ENCODE assay signal across 12 cellular contexts in genomic region chr10:6114758-6115410, GRCh38. TPM values are rescaled to one million over a fixed set of nuclear protein-coding genes. Genes with fewer than 3 reads are reported as not detected.
DNase-seq lines count a peak whose midpoint lies in the region; ATAC-seq and TF ChIP-seq lines count a peak whose summit lies in the region.
"Had no signal": no experiment of that assay in that cellular context is flagged by ENCODE, and none has a peak within 500 bp of the region (broad histone marks: within the 10 kb centered on the region; RNA-seq: fewer than 3 reads in every experiment).

No MANE protein-coding gene starts in this region.

- TF ChIP-seq CTCF in MCF 10A (IDR thresholded peaks at IDR 0.05; ENCODE audit: unreplicated experiment): no peak
- TF ChIP-seq CTCF in mammary epithelial cell (conservative IDR thresholded peaks at IDR 0.05 in 1 of 2, IDR thresholded peaks at IDR 0.05 in 1 of 2; ENCODE audit: extremely low read depth in 1 of 2, insufficient read depth in 1 of 2, low read depth in 1 of 2, low read length in 2 of 2): no peak
- no peak for TF ChIP-seq CTCF in left ventricle myocardium inferior (IDR thresholded peaks at IDR 0.05; ENCODE audit: borderline replicate concordance)
- no peak for TF ChIP-seq CTCF in tibial nerve (IDR thresholded peaks at IDR 0.05)
- no peak for TF ChIP-seq CTCF in colonic mucosa (IDR thresholded peaks at IDR 0.05)

- H3K27me3 Mint-ChIP-seq in MCF 10A (ENCODE audit: insufficient read depth, unreplicated experiment): no peaks in the 10 kb centered on the region
- no peaks in the 10 kb centered on the region for H3K27me3 Mint-ChIP-seq in activated naive CD8-positive, alpha-beta T cell treated with anti-CD3 and anti-CD28 coated beads, Interleukin-2, amount 10 ng/mL, durations not matched to agents 7 days and 5 days

- no peaks in the 10 kb centered on the region for H3K9me3 Mint-ChIP-seq in MCF 10A (ENCODE audit: unreplicated experiment)
- no peaks in the 10 kb centered on the region for H3K9me3 Mint-ChIP-seq in activated naive CD8-positive, alpha-beta T cell treated with anti-CD3 and anti-CD28 coated beads, Interleukin-2, amount 10 ng/mL, durations not matched to agents 7 days and 5 days
- H3K9me3 Mint-ChIP-seq: GM23338 had no signal

- no peak overlapping the region for H3K27ac ChIP-seq in mammary epithelial cell (ENCODE audit: insufficient read depth, low read depth, low read length)
- H3K27ac ChIP-seq in left ventricle myocardium inferior (replicated peaks): peak overlapping the region; percentile 69
- H3K27ac ChIP-seq in tibial nerve: peak overlapping the region; percentile 5 to 80 (median 60)
- no peak overlapping the region for H3K27ac ChIP-seq in colonic mucosa

- peaks cover 31% of the 10 kb centered on the region for H3K36me3 ChIP-seq in mammary epithelial cell (ENCODE audit: insufficient read depth, low read length)
- H3K36me3 ChIP-seq in left ventricle myocardium inferior: peaks cover 72% of the 10 kb centered on the region
- peaks cover 2 to 51% (median 21%) of the 10 kb centered on the region in 3 donors for H3K36me3 ChIP-seq in tibial nerve
- peaks cover 16% of the 10 kb centered on the region for H3K36me3 ChIP-seq in colonic mucosa

- POLR2A ChIA-PET in MCF 10A (lab: Yijun Ruan, JAX): interaction anchor here (1.0 kb wide), 1 partner anchor 14 kb away, joined by 3 read pairs; no protein-coding TSS in a partner anchor
- POLR2A ChIA-PET in activated naive CD8-positive, alpha-beta T cell treated with anti-CD3 and anti-CD28 coated beads, Interleukin-2, amount 10 ng/mL, durations not matched to agents 7 days and 5 days (lab: Charles Lee): no interaction called here

- H3K27ac Mint-ChIP-seq in MCF 10A (ENCODE audit: low read depth, unreplicated experiment): peak overlapping the region; percentile 16
- H3K27ac Mint-ChIP-seq in activated naive CD8-positive, alpha-beta T cell treated with anti-CD3 and anti-CD28 coated beads, Interleukin-2, amount 10 ng/mL, durations not matched to agents 7 days and 5 days: peak overlapping the region; percentile 27
- H3K27ac Mint-ChIP-seq: GM23338 had no signal

- intact Hi-C loops in MCF 10A (cut with micrococcal nuclease): no loop called here
- intact Hi-C loops in mammary epithelial cell (cut with micrococcal nuclease): no loop called here
- intact Hi-C loops in left ventricle myocardium inferior (cut with micrococcal nuclease): no loop called here
- intact Hi-C loops in colonic mucosa (cut with DNase I): loop anchor here (5.0 kb wide), 1 partner anchor 37 kb away; no protein-coding TSS in a partner anchor

- H3K4me3 ChIP-seq in mammary epithelial cell (replicated peaks in 1 of 3; ENCODE audit: insufficient read depth in 1 of 3, low read depth in 2 of 3, low read length in 3 of 3) (no peak overlapping the region), left ventricle myocardium inferior (no peak overlapping the region), tibial nerve (no peak overlapping the region), colonic mucosa (no peak overlapping the region)
- H3K4me3 ChIP-seq: GM23338 had no signal

- no peak for ATAC-seq in activated naive CD8-positive, alpha-beta T cell treated with anti-CD3 and anti-CD28 coated beads, Interleukin-2, amount 10 ng/mL, durations not matched to agents 7 days and 5 days (ENCODE audit: low read depth)
- ATAC-seq in GM18498 (IDR thresholded peaks at IDR 0.05; ENCODE audit: unreplicated experiment): no peak
- ATAC-seq: GM23338 had no signal

- TF ChIP-seq POLR2A in tibial nerve (IDR thresholded peaks at IDR 0.05): no peak

- in situ Hi-C loops in mammary epithelial cell (cut with MboI; ENCODE audit: low sequenced_read_pairs in 2 of 2): loop anchor here in 1 of 2 donors (10.0 kb wide), 1 partner anchor 280 kb away; no protein-coding TSS in a partner anchor

- H3K27me3 ChIP-seq in mammary epithelial cell (ENCODE audit: insufficient read depth, low read length) (no peaks in the 10 kb centered on the region), left ventricle myocardium inferior (ENCODE audit: low read depth) (no peaks in the 10 kb centered on the region), tibial nerve (no peaks in the 10 kb centered on the region), colonic mucosa (no peaks in the 10 kb centered on the region)

- H3K4me1 ChIP-seq in mammary epithelial cell (ENCODE audit: insufficient read depth, low read length): peaks cover 6% of the 10 kb centered on the region
- H3K4me1 ChIP-seq in left ventricle myocardium inferior: peaks cover 63% of the 10 kb centered on the region
- peaks cover 0 to 13% (median 2%) of the 10 kb centered on the region in 4 donors for H3K4me1 ChIP-seq in tibial nerve
- H3K4me1 ChIP-seq in colonic mucosa: no peaks in the 10 kb centered on the region

- dilution Hi-C loops in mammary epithelial cell (cut with HindIII; ENCODE audit: low sequenced_read_pairs): loop anchor here (5.0 to 10.0 kb wide), 2 partner anchors 32 to 280 kb away; no protein-coding TSS in a partner anchor

- peaks cover 65% of the 10 kb centered on the region for H3K36me3 Mint-ChIP-seq in MCF 10A (ENCODE audit: insufficient read depth, unreplicated experiment)
- peaks cover 41% of the 10 kb centered on the region for H3K36me3 Mint-ChIP-seq in activated naive CD8-positive, alpha-beta T cell treated with anti-CD3 and anti-CD28 coated beads, Interleukin-2, amount 10 ng/mL, durations not matched to agents 7 days and 5 days

- no peak overlapping the region for H3K4me2 ChIP-seq in mammary epithelial cell (ENCODE audit: insufficient read depth, low read depth, low read length)
- H3K4me2 ChIP-seq: GM23338 had no signal

- peak; percentile 49 for DNase-seq in MCF 10A (ENCODE audit: unreplicated experiment)
- DNase-seq in mammary epithelial cell: no peak
- no peak for DNase-seq in activated naive CD8-positive, alpha-beta T cell treated with anti-CD3 and anti-CD28 coated beads, Interleukin-2, amount 10 ng/mL, durations not matched to agents 7 days and 5 days
- DNase-seq in left ventricle myocardium inferior: no peak
- peak; percentile 28 to 43 for DNase-seq in tibial nerve (ENCODE audit: low spot score in 2 of 2)
- no peak for DNase-seq in colonic mucosa
- DNase-seq in SHP77 treated with DMSO at 0.1 percent for 48 hours (lab: John Stamatoyannopoulos, UW): no peak
- DNase-seq: activated CD8-positive, alpha-beta memory T cell treated with anti-CD3 and anti-CD28 coated beads, Interleukin-2, amount 50 U/mL, for 4 hours; COR-L47; NCI-H187 had no signal

- BruUV-seq in MCF 10A (replicated peaks; lab: Mats Ljungman, UMichigan) (no TSS peak), mammary epithelial cell (replicated peaks; lab: Mats Ljungman, UMichigan) (no TSS peak)

- H4K20me1 ChIP-seq in mammary epithelial cell (ENCODE audit: insufficient read depth, low read length): no peaks in the 10 kb centered on the region

- WGBS in mammary epithelial cell (ENCODE audit: low coverage, missing lambda C conversion rate): 83% methylated on average over 4 of the region's 4 CpGs
- WGBS in tibial nerve, 2 donors: 48 to 50% methylated on average over 4 of the region's 4 CpGs

- CTCF ChIA-PET in MCF 10A (lab: Yijun Ruan, JAX): interaction anchor here (0.7 kb wide), 1 partner anchor 287 kb away, joined by 3 read pairs; no protein-coding TSS in a partner anchor
- CTCF ChIA-PET in mammary epithelial cell (lab: Charles Lee; ENCODE audit: low non-redundant PET): no interaction called here

- H3K9ac ChIP-seq in mammary epithelial cell (ENCODE audit: insufficient read depth, low read length) (no peak overlapping the region), colonic mucosa (ENCODE audit: low read depth in 2 of 2, low read length in 2 of 2) (no peak overlapping the region)

- H3K9me3 ChIP-seq in mammary epithelial cell (replicated peaks; ENCODE audit: insufficient read depth, low read length) (no peaks in the 10 kb centered on the region), left ventricle myocardium inferior (replicated peaks) (no peaks in the 10 kb centered on the region), tibial nerve (no peaks in the 10 kb centered on the region), colonic mucosa (no peaks in the 10 kb centered on the region)

- TF ChIP-seq EP300 in tibial nerve (IDR thresholded peaks at IDR 0.05): no peak

- H3K4me1 Mint-ChIP-seq in MCF 10A (ENCODE audit: insufficient read depth, unreplicated experiment): peaks cover 9% of the 10 kb centered on the region
- H3K4me1 Mint-ChIP-seq in activated naive CD8-positive, alpha-beta T cell treated with anti-CD3 and anti-CD28 coated beads, Interleukin-2, amount 10 ng/mL, durations not matched to agents 7 days and 5 days: peaks cover 11% of the 10 kb centered on the region

- peaks cover 23% of the 10 kb centered on the region for H3K79me2 ChIP-seq in mammary epithelial cell (ENCODE audit: insufficient read depth, low read length)

- no peak overlapping the region for H3K4me3 Mint-ChIP-seq in MCF 10A (ENCODE audit: unreplicated experiment)
- no peak overlapping the region for H3K4me3 Mint-ChIP-seq in activated naive CD8-positive, alpha-beta T cell treated with anti-CD3 and anti-CD28 coated beads, Interleukin-2, amount 10 ng/mL, durations not matched to agents 7 days and 5 days
- H3K4me3 Mint-ChIP-seq: GM23338 had no signal

- H2AFZ ChIP-seq in mammary epithelial cell (ENCODE audit: low read depth, low read length): no peak overlapping the region
- H2AFZ ChIP-seq: GM23338 had no signal

RNA-seq across cellular contexts. Expression of gene RBM17, which starts 26.1 kb away (rescaled TPM):
- total RNA-seq in MCF 10A (2022): 113 and 128 TPM in 2 replicates
- total RNA-seq in mammary epithelial cell: 100 to 1,000 TPM in 1 of 2 donors, 10 to 100 TPM in 1; 31.5 to 120 TPM
- polyA plus RNA-seq in mammary epithelial cell: 22.3 TPM
- polyA minus RNA-seq in mammary epithelial cell: 24.2 TPM
- 100 to 1,000 TPM; 185 to 200 TPM for total RNA-seq in activated naive CD8-positive, alpha-beta T cell treated with anti-CD3 and anti-CD28 coated beads, Interleukin-2, amount 10 ng/mL, durations not matched to agents 7 days and 5 days
- 56.1 TPM for total RNA-seq in left ventricle myocardium inferior
- 100 to 1,000 TPM in 2 of 4 donors, 10 to 100 TPM in 2; 70.6 to 109 (median 94.3) TPM for total RNA-seq in tibial nerve
- 100 to 1,000 TPM in 1 of 2 donors, 10 to 100 TPM in 1; 80.3 to 110 TPM for total RNA-seq in colonic mucosa

RNA-seq across cellular contexts. Expression of gene IL2RA, which starts 52.7 kb away (rescaled TPM):
- total RNA-seq in MCF 10A (2022) (not detected in 2 replicates), mammary epithelial cell (not detected), left ventricle myocardium inferior (2.3 TPM), tibial nerve (1 to 10 TPM in 1 of 4 donors, under 1 TPM in 2, not detected in 1; 0.42 to 2.2 (median 0.60) TPM), colonic mucosa (1 to 10 TPM; 1.7 to 2.4 TPM)
- polyA plus RNA-seq in mammary epithelial cell: not detected
- polyA minus RNA-seq in mammary epithelial cell: not detected
- 100 to 1,000 TPM; 184 to 201 TPM for total RNA-seq in activated naive CD8-positive, alpha-beta T cell treated with anti-CD3 and anti-CD28 coated beads, Interleukin-2, amount 10 ng/mL, durations not matched to agents 7 days and 5 days
- total RNA-seq: GM23338 had no signal
- polyA plus RNA-seq: GM23338 had no signal

Comparison
In these comparisons a context has a peak if more than half of its experiments do, and no peak if none do; other contexts are left out.
1. DNase-seq: peak in MCF 10A (single experiment) and tibial nerve (2 of 2); none in mammary epithelial cell (single experiment), activated naive CD8-positive, alpha-beta T cell treated with anti-CD3 and anti-CD28 coated beads, Interleukin-2, amount 10 ng/mL, durations not matched to agents 7 days and 5 days (single experiment), left ventricle myocardium inferior (single experiment), colonic mucosa (single experiment) and SHP77 treated with DMSO at 0.1 percent for 48 hours (single experiment).
2. H3K27ac ChIP-seq: peak in left ventricle myocardium inferior (single experiment) and tibial nerve (4 of 4); none in mammary epithelial cell (single experiment) and colonic mucosa (single experiment).
3. RNA of gene IL2RA, which starts 52.7 kb away (total RNA-seq): 184 to 201 TPM in activated naive CD8-positive, alpha-beta T cell treated with anti-CD3 and anti-CD28 coated beads, Interleukin-2, amount 10 ng/mL, durations not matched to agents 7 days and 5 days; 1.7 to 2.4 TPM in colonic mucosa, 2.3 TPM in left ventricle myocardium inferior (single experiment), 0.42 to 2.2 TPM in tibial nerve, not detected in MCF 10A and not detected in mammary epithelial cell; every median in the first group is over 10 times any median in the second.